In genomic region chr12:121060149-121061001, GRCh38 we compare ENCODE assay signal across 8 cellular contexts. TPM values are rescaled to one million over a fixed set of nuclear protein-coding genes. Genes with fewer than 3 reads are reported as not detected.
DNase-seq lines count a peak whose midpoint lies in the region; ATAC-seq, FAIRE-seq and TF ChIP-seq lines count a peak whose summit lies in the region.

No MANE protein-coding gene starts in this region.

- dilution Hi-C loops in endothelial cell of umbilical vein (cut with MboI; ENCODE audit: extremely low pct_ligation_motif_present, low sequenced_read_pairs): no loop called here

- peak overlapping the region; percentile 80 for H3K4me2 ChIP-seq in endothelial cell of umbilical vein (ENCODE audit: insufficient read depth, low read length)

- no peaks in the 10 kb centered on the region for H3K9me3 ChIP-seq in endothelial cell of umbilical vein (replicated peaks; ENCODE audit: control insufficient read depth, insufficient read depth, low read length)
- no peaks in the 10 kb centered on the region for H3K9me3 ChIP-seq in mucosa of stomach (ENCODE audit: control insufficient read depth, low read length)
- H3K9me3 ChIP-seq in thyroid gland: no peaks in the 10 kb centered on the region

- peak; percentile 90 for FAIRE-seq in endothelial cell of umbilical vein (lab: Jason Lieb, UNC)

- TF ChIP-seq CTCF in endothelial cell of umbilical vein (IDR thresholded peaks at IDR 0.05; ENCODE audit: extremely low read depth in 1 of 2, insufficient read depth in 1 of 2, low read depth in 1 of 2, low read length in 2 of 2) (peak; percentile 32 to 47), thyroid gland (IDR thresholded peaks at IDR 0.05) (peak in 3 of 6 experiments; percentile 36 to 50 (median 38))

- peak overlapping the region; percentile 46 for H3K9ac ChIP-seq in endothelial cell of umbilical vein (replicated peaks; ENCODE audit: extremely low read depth, insufficient read depth, low read length)
- peak overlapping the region; percentile 91 for H3K9ac ChIP-seq in mucosa of stomach (ENCODE audit: low read length)

- intact Hi-C loops in endothelial cell of umbilical vein (cut with micrococcal nuclease) (loop anchor here (1.0 to 5.0 kb wide), 3 partner anchors 50 to 383 kb away; partner anchors contain the start of gene P2RX4), thyroid gland (cut with DNase I) (no loop called here)

- H3K4me3 ChIP-seq in endothelial cell of umbilical vein (replicated peaks in 1 of 3; ENCODE audit: insufficient read depth in 1 of 3, low read depth in 1 of 3, low read length in 3 of 3) (peak overlapping the region in 2 of 3 experiments; percentile 6 to 19), mucosa of stomach (ENCODE audit: low read length) (peak overlapping the region; percentile 51), thyroid gland (replicated peaks in 1 of 3) (peak overlapping the region in 1 of 3 donors; percentile 14)

- BruUV-seq in endothelial cell of umbilical vein (replicated peaks; lab: Mats Ljungman, UMichigan): no TSS peak

- CTCF ChIA-PET in endothelial cell of umbilical vein (lab: Charles Lee): interaction anchor here (0.6 to 5.9 kb wide), 42 partner anchors 7 to 608 kb away, joined by 3 to 48 read pairs (median 4); partner anchors contain the start of genes CABP1 and POP5

- H3K27me3 ChIP-seq in endothelial cell of umbilical vein (ENCODE audit: control insufficient read depth in 2 of 2, insufficient read depth in 2 of 2, low read length in 2 of 2) (peaks cover 0 to 2% of the 10 kb centered on the region in 2 experiments), mucosa of stomach (ENCODE audit: control insufficient read depth, insufficient read depth, low read length) (no peaks in the 10 kb centered on the region), thyroid gland (no peaks in the 10 kb centered on the region)

- H2AFZ ChIP-seq in endothelial cell of umbilical vein (ENCODE audit: low read depth, low read length): peak overlapping the region; percentile 91

- peak; percentile 34 for DNase-seq in Ammon's horn (ENCODE audit: low spot score)
- DNase-seq in NCI-H748 (lab: John Stamatoyannopoulos, UW; ENCODE audit: unreplicated experiment): peak; percentile 71
- DNase-seq in activated CD8-positive, alpha-beta memory T cell treated with anti-CD3 and anti-CD28 coated beads for 4 hours (ENCODE audit: low read depth in 2 of 2): peak; percentile 21 to 28
- peak; percentile 78 for DNase-seq in endothelial cell of umbilical vein (ENCODE audit: low read depth, low spot score)
- peak; percentile 15 to 32 for DNase-seq in thyroid gland

- H3K27ac ChIP-seq in endothelial cell of umbilical vein (ENCODE audit: insufficient read depth, low read depth, low read length) (peak overlapping the region; percentile 35), thyroid gland (peak overlapping the region; percentile 9 to 76 (median 56))

- ATAC-seq in GM18858 (IDR thresholded peaks at IDR 0.05; ENCODE audit: unreplicated experiment) (peak; percentile 64), HG03045 (IDR thresholded peaks at IDR 0.05; ENCODE audit: unreplicated experiment) (peak; percentile 79)

- 46% methylated on average over 16 of the region's 16 CpGs for WGBS in thyroid gland, 2 donors

- H3K79me2 ChIP-seq in endothelial cell of umbilical vein (ENCODE audit: control insufficient read depth, insufficient read depth, low read length): no peaks in the 10 kb centered on the region

- H3K4me1 ChIP-seq in endothelial cell of umbilical vein (ENCODE audit: control insufficient read depth, extremely low read depth, insufficient read depth, low read length) (peaks cover 4% of the 10 kb centered on the region), mucosa of stomach (ENCODE audit: control insufficient read depth, insufficient read depth, low read length) (peaks cover 13% of the 10 kb centered on the region), thyroid gland (peaks cover 8 to 11% of the 10 kb centered on the region in 2 donors)

- POLR2A ChIA-PET in endothelial cell of umbilical vein (lab: Charles Lee): no interaction called here

- TF ChIP-seq POLR2A in endothelial cell of umbilical vein (IDR thresholded peaks at IDR 0.05; ENCODE audit: low read depth, low read length) (no peak), thyroid gland (IDR thresholded peaks at IDR 0.05) (no peak)

- H3K9me1 ChIP-seq in endothelial cell of umbilical vein (replicated peaks; ENCODE audit: control insufficient read depth, extremely low read depth, insufficient read depth, low read length): no peaks in the 10 kb centered on the region

- no peaks in the 10 kb centered on the region for H4K20me1 ChIP-seq in endothelial cell of umbilical vein (replicated peaks; ENCODE audit: control insufficient read depth, extremely low read depth, insufficient read depth, low read length)

- no peaks in the 10 kb centered on the region for H3K36me3 ChIP-seq in endothelial cell of umbilical vein (ENCODE audit: control insufficient read depth in 2 of 2, extremely low read depth in 1 of 2, insufficient read depth in 2 of 2, low read length in 2 of 2)
- H3K36me3 ChIP-seq in mucosa of stomach (ENCODE audit: control insufficient read depth, insufficient read depth, low read length): no peaks in the 10 kb centered on the region
- H3K36me3 ChIP-seq in thyroid gland: no peaks in the 10 kb centered on the region

TF ChIP-seq in endothelial cell of umbilical vein, 7 proteins besides CTCF, POLR2A, EP300 and RAD21:
- TF ChIP-seq MYC (IDR thresholded peaks at IDR 0.05; ENCODE audit: low read depth, low read length) (no peak), MAX (IDR thresholded peaks at IDR 0.05; ENCODE audit: insufficient read depth, insufficient read length) (no peak), JUN (IDR thresholded peaks at IDR 0.05; ENCODE audit: borderline replicate concordance, insufficient read depth, insufficient read length, low read depth) (no peak), POLR2AphosphoS5 (IDR thresholded peaks at IDR 0.05; ENCODE audit: insufficient read depth, low read depth, low read length) (no peak), GATA2 (IDR thresholded peaks at IDR 0.05; ENCODE audit: insufficient read depth, insufficient read length, low read depth, low read length) (no peak), EZH2 (IDR thresholded peaks at IDR 0.05; ENCODE audit: borderline replicate concordance, low read depth, low read length, severe bottlenecking) (no peak)

RNA-seq across cellular contexts. Expression of gene OASL, which starts 21.3 kb away (rescaled TPM):
- 0.33 TPM in 1 of 2 replicates, not detected in the other for total RNA-seq in endothelial cell of umbilical vein
- 0.17 and 0.30 TPM in 2 replicates for polyA plus RNA-seq in endothelial cell of umbilical vein
- 0.22 and 0.30 TPM in 2 replicates for polyA plus RNA-seq in endothelial cell of umbilical vein (2011; cell fraction: cytosol; rRNA removed)
- polyA plus RNA-seq in endothelial cell of umbilical vein (2011; cell fraction: nucleus; rRNA removed): 0.14 TPM in 1 of 2 replicates, not detected in the other
- 0.25 and 0.35 TPM in 2 replicates for polyA plus RNA-seq in endothelial cell of umbilical vein (2012)
- 1.2 TPM in 1 of 2 replicates, not detected in the other for polyA minus RNA-seq in endothelial cell of umbilical vein
- polyA minus RNA-seq in endothelial cell of umbilical vein (2011; cell fraction: cytosol; rRNA and poly(A)+ RNA removed): 2.9 TPM
- polyA minus RNA-seq in endothelial cell of umbilical vein (2011; cell fraction: nucleus; rRNA and poly(A)+ RNA removed): not detected in 2 replicates
- total RNA-seq in thyroid gland: 1 to 10 TPM in 1 of 4 donors, under 1 TPM in 3; 0.20 to 1.4 (median 0.49) TPM

RNA-seq across cellular contexts. Expression of gene C12orf43, which starts 44.1 kb away (rescaled TPM):
- 24.7 and 26.1 TPM in 2 replicates for total RNA-seq in endothelial cell of umbilical vein
- polyA plus RNA-seq in endothelial cell of umbilical vein: 9.6 and 12.3 TPM in 2 replicates
- 16.8 and 19.6 TPM in 2 replicates for polyA plus RNA-seq in endothelial cell of umbilical vein (2011; cell fraction: cytosol; rRNA removed)
- polyA plus RNA-seq in endothelial cell of umbilical vein (2011; cell fraction: nucleus; rRNA removed): 12.6 and 14.9 TPM in 2 replicates
- polyA plus RNA-seq in endothelial cell of umbilical vein (2012): 15.6 and 17.2 TPM in 2 replicates
- polyA minus RNA-seq in endothelial cell of umbilical vein: 7.2 and 11.3 TPM in 2 replicates
- polyA minus RNA-seq in endothelial cell of umbilical vein (2011; cell fraction: cytosol; rRNA and poly(A)+ RNA removed): 4.9 TPM
- polyA minus RNA-seq in endothelial cell of umbilical vein (2011; cell fraction: nucleus; rRNA and poly(A)+ RNA removed): 10.5 and 12.4 TPM in 2 replicates
- total RNA-seq in thyroid gland: 10 to 100 TPM; 11.3 to 15.8 (median 13.0) TPM

Comparison
In these comparisons a context has a peak if more than half of its experiments do, and no peak if none do; other contexts are left out.
1. DNase-seq: peak in every context shown above with its lines; median percentile 78 in endothelial cell of umbilical vein; 71 in NCI-H748; 34 in Ammon's horn; 24 in activated CD8-positive, alpha-beta memory T cell treated with anti-CD3 and anti-CD28 coated beads for 4 hours; 24 in thyroid gland.